ENCODE assay signal across 1 cellular context in genomic region chr20:45902199-45902701, GRCh38.
TF ChIP-seq lines count a peak whose summit lies in the region.

No MANE protein-coding gene starts in this region.

TF ChIP-seq in HepG2, 621 proteins besides CTCF, POLR2A, EP300 and RAD21 (continued from another document):
- TF ChIP-seq ZBTB49 (CRISPR knock-in tag; IDR thresholded peaks at IDR 0.05; ENCODE audit: borderline replicate concordance) (no peak), ZBTB37 (CRISPR knock-in tag; IDR thresholded peaks at IDR 0.05) (0 out of 2 replicates have a peak, but pooled peaks have one; percentile 24), DBP (CRISPR knock-in tag; IDR thresholded peaks at IDR 0.05; ENCODE audit: not compliant biosample characterization) (no peak), KLF9 (CRISPR knock-in tag; IDR thresholded peaks at IDR 0.05; ENCODE audit: low read depth) (no peak), RBFOX2 (IDR thresholded peaks at IDR 0.05; ENCODE audit: low read depth, low read length) (peak; percentile 58), SOX6 (IDR thresholded peaks at IDR 0.05) (no peak), SOX6 (CRISPR knock-in tag; IDR thresholded peaks at IDR 0.05) (no peak), AGO2 (optimal IDR thresholded peaks at IDR 0.05; ENCODE audit: low read depth, low read length) (peak; percentile 93), ZNF747 (CRISPR knock-in tag; IDR thresholded peaks at IDR 0.05; ENCODE audit: borderline replicate concordance) (no peak), RCOR2 (CRISPR knock-in tag; IDR thresholded peaks at IDR 0.05) (no peak)
TF ChIP-seq in HepG2: peak in this region for 15.
